In the genomic region with DNA sequence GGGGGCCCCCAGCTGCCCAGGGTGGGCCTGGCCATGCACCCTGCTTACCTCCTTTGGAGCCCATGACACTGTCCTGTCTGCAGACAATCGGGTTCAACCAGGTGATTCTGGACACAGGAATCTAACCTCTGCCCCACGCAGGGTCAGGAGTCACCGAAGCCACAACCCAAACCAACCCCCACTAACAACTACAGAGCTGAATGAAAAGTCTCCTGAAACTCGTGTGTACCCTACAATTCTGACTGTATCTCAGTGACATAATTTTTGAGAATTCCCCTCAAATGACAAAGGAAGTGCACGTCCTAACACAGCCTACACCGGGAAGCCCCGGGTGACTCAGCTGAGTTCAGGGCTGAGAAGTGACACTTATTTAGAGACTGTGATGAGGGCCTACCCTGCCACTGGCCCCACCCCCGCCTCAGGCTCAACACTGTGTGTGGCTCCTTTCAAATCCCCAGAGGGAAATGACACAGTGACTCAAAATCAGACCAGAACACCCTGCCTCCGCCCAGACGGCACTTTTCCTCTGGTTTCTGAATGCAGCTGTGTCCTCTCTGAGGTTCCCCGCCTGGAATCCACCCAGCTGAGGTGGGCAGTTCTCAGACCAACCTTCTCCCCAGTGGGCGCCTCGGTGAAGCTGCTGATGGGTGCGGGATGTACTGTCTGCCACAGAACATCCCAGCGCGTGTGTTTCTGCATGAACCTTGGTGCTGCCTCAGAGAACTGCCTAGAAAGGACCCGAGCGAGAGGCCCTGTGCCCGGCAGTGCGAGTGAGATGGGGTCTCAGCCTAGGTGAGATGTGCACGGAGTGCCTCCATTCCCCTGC, we compare ENCODE assay signal across 1 cellular context.
TF ChIP-seq lines count a peak whose summit lies in the region.

No MANE protein-coding gene starts in this region.

TF ChIP-seq in K562, 482 proteins besides CTCF, POLR2A, EP300 and RAD21 (continued from another document):
- peak; percentile 18; the same call in 1 of the 2 replicates for TF ChIP-seq JUND (IDR thresholded peaks at IDR 0.05; ENCODE audit: borderline replicate concordance, low read depth, low read length)
- TF ChIP-seq JUND (tag; IDR thresholded peaks at IDR 0.05; ENCODE audit: borderline replicate concordance, low read depth, low read length) = 0 out of 3 replicates have a peak, but pooled peaks have one; percentile 34
- TF ChIP-seq NFE2 (IDR thresholded peaks at IDR 0.05; ENCODE audit: low read depth) = 0 out of 2 replicates have a peak, but pooled peaks have one; percentile 31
- TF ChIP-seq CBX3 (IDR thresholded peaks at IDR 0.05; ENCODE audit: borderline replicate concordance in 1 of 2, low read length in 2 of 2) = no peak
- TF ChIP-seq, protein P1, sequence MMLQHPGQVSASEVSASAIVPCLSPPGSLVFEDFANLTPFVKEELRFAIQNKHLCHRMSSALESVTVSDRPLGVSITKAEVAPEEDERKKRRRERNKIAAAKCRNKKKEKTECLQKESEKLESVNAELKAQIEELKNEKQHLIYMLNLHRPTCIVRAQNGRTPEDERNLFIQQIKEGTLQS (IDR thresholded peaks at IDR 0.05) = peak; percentile 60
- TF ChIP-seq, protein P1 (CRISPR knock-in tag; conservative IDR thresholded peaks at IDR 0.05) = no peak
- no peak for TF ChIP-seq GABPA (tag; conservative IDR thresholded peaks at IDR 0.05; ENCODE audit: low read depth)
- no peak for TF ChIP-seq L3MBTL2 (IDR thresholded peaks at IDR 0.05)
- no peak for TF ChIP-seq ZNF311 (CRISPR knock-in tag; IDR thresholded peaks at IDR 0.05)
- TF ChIP-seq JUN (IDR thresholded peaks at IDR 0.05; ENCODE audit: borderline replicate concordance, low read depth, low read length) = 0 out of 2 replicates have a peak, but pooled peaks have one; percentile 15
- no peak for TF ChIP-seq JUN (CRISPR knock-in tag; IDR thresholded peaks at IDR 0.05; ENCODE audit: borderline replicate concordance)
- TF ChIP-seq, protein P2, sequence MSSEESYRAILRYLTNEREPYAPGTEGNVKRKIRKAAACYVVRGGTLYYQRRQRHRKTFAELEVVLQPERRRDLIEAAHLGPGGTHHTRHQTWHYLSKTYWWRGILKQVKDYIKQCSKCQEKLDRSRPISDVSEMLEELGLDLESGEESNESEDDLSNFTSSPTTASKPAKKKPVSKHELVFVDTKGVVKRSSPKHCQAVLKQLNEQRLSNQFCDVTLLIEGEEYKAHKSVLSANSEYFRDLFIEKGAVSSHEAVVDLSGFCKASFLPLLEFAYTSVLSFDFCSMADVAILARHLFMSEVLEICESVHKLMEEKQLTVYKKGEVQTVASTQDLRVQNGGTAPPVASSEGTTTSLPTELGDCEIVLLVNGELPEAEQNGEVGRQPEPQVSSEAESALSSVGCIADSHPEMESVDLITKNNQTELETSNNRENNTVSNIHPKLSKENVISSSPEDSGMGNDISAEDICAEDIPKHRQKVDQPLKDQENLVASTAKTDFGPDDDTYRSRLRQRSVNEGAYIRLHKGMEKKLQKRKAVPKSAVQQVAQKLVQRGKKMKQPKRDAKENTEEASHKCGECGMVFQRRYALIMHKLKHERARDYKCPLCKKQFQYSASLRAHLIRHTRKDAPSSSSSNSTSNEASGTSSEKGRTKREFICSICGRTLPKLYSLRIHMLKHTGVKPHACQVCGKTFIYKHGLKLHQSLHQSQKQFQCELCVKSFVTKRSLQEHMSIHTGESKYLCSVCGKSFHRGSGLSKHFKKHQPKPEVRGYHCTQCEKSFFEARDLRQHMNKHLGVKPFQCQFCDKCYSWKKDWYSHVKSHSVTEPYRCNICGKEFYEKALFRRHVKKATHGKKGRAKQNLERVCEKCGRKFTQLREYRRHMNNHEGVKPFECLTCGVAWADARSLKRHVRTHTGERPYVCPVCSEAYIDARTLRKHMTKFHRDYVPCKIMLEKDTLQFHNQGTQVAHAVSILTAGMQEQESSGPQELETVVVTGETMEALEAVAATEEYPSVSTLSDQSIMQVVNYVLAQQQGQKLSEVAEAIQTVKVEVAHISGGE (CRISPR knock-in tag; IDR thresholded peaks at IDR 0.05) = no peak
TF ChIP-seq in K562: peak in this region for 7.
